Comparison of ENCODE assay signal across 27 cellular contexts in genomic region chr4:131339137-131339536, GRCh38.
"Had no signal": no experiment of that assay in that cellular context is flagged by ENCODE, and none has a peak within 500 bp of the region (broad histone marks: within the 10 kb centered on the region; RNA-seq: fewer than 3 reads in every experiment).

No MANE protein-coding gene starts in this region.

- H3K36me3 ChIP-seq: brain microvascular endothelial cell, SJCRH30 had no signal

- H3K27ac ChIP-seq: brain microvascular endothelial cell, SJCRH30, SK-N-MC had no signal

- FAIRE-seq: colon, TTC549 had no signal

- H3K27me3 ChIP-seq: brain microvascular endothelial cell, SJCRH30 had no signal

- H3K9me3 ChIP-seq: SJCRH30 had no signal

- H3K4me1 ChIP-seq: SJCRH30 had no signal

- ATAC-seq: activated CD4-positive, alpha-beta T cell treated with anti-CD3 and anti-CD28 coated beads for 36 hours; activated CD4-positive, CD25-positive, alpha-beta regulatory T cell treated with anti-CD3 and anti-CD28 coated beads, Interleukin-2, amount 50 U/mL, for 24 hours; activated CD8-positive, alpha-beta T cell treated with anti-CD3 and anti-CD28 coated beads, Interleukin-2, amount 10 ng/mL, durations not matched to agents 7 days and 5 days; Panc1; WTC11 had no signal

- DNase-seq: activated CD4-positive, alpha-beta T cell treated with anti-CD3 and anti-CD28 coated beads for 36 hours; activated CD4-positive, alpha-beta T cell treated with anti-CD3 and anti-CD28 coated beads, Interleukin-2, amount 10 ng/mL, durations not matched to agents 7 days and 5 days; activated CD4-positive, alpha-beta T cell treated with anti-CD3 and anti-CD28 coated beads, Interleukin-2, amount 50 U/mL, for 48 hours; activated CD8-positive, alpha-beta T cell treated with anti-CD3 and anti-CD28 coated beads, Interleukin-2, amount 10 ng/mL, durations not matched to agents 7 days and 5 days; activated naive CD4-positive, alpha-beta T cell treated with anti-CD3 and anti-CD28 coated beads, Interleukin-2, amount 10 ng/mL, durations not matched to agents 7 days and 5 days; activated naive CD8-positive, alpha-beta T cell treated with anti-CD3 and anti-CD28 coated beads for 36 hours; activated T-cell treated with anti-CD3 and anti-CD28 coated beads, Interleukin-2, amount 50 U/mL, for 24 hours; amniotic stem cell; aorta; brain microvascular endothelial cell; central memory CD4-positive, alpha-beta T cell; NCI-H1105; NCI-H1436; NCI-H1694; NCI-H1930; NCI-H345; NCI-H524 treated with DMSO at 0.1 percent for 48 hours; NK-92 treated with Interleukin-12 subunit alpha and Interleukin-12 subunit beta, amount 100 ng/mL, for 24 hours; SHP77; SJCRH30; T1000 had no signal

- H3K4me3 ChIP-seq: SJCRH30, SK-N-MC had no signal
